In the genomic region with DNA sequence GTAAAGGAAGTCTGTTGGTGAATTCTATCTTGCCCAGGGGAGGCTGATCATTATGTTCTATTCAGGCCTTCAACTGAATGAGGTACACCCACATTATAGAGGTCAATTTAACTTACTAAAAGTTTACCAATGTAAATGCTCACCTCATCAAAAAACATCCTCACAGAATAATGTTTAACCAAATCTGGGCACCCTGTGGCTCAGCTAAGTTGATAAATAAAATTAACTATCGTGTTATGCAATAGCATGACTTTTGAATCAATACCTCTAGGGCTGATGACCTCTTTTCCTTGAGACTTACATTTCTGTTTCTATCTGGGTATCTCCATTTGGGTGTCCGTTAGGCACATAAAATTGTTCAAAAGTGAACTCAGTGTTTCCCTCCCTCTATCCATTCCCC, we compare ENCODE assay signal across 33 cellular contexts.
"Had no signal": no experiment of that assay in that cellular context is flagged by ENCODE, and none has a peak within 500 bp of the region (broad histone marks: within the 10 kb centered on the region; RNA-seq: fewer than 3 reads in every experiment).

No MANE protein-coding gene starts in this region.

- H3K36me3 ChIP-seq: adrenal gland, brain microvascular endothelial cell, breast epithelium, WERI-Rb-1 had no signal

- H3K27ac ChIP-seq: adrenal gland, body of pancreas, brain microvascular endothelial cell, breast epithelium, WERI-Rb-1 had no signal

- H3K9me3 ChIP-seq: adrenal gland, body of pancreas had no signal

- H3K4me3 ChIP-seq: adrenal gland, body of pancreas, breast epithelium had no signal

- H3K27me3 ChIP-seq: adrenal gland, body of pancreas, brain microvascular endothelial cell, breast epithelium had no signal

- ATAC-seq: activated CD4-positive, alpha-beta T cell treated with anti-CD3 and anti-CD28 coated beads for 36 hours; activated CD4-positive, CD25-positive, alpha-beta regulatory T cell treated with anti-CD3 and anti-CD28 coated beads, Interleukin-2, amount 50 U/mL, for 24 hours; activated naive CD4-positive, alpha-beta T cell treated with anti-CD3 and anti-CD28 coated beads, Interleukin-2, amount 50 U/mL, for 72 hours; activated T-cell treated with anti-CD3 and anti-CD28 coated beads, Interleukin-2, amount 50 U/mL, for 4 hours; activated T-cell treated with anti-CD3 and anti-CD28 coated beads, Interleukin-2, amount 50 U/mL, for 72 hours; activated T-helper 17 cell treated with anti-CD3 and anti-CD28 coated beads, Interleukin-2, amount 50 U/mL, for 72 hours; body of pancreas; WTC11 had no signal

- DNase-seq: activated CD4-positive, alpha-beta memory T cell treated with anti-CD3 and anti-CD28 coated beads, Interleukin-2, amount 10 ng/mL, durations not matched to agents 7 days and 5 days; activated CD4-positive, alpha-beta T cell treated with anti-CD3 and anti-CD28 coated beads for 1 hour; activated CD4-positive, alpha-beta T cell treated with anti-CD3 and anti-CD28 coated beads for 36 hours; activated CD4-positive, alpha-beta T cell treated with anti-CD3 and anti-CD28 coated beads for 48 hours; activated CD4-positive, alpha-beta T cell treated with anti-CD3 and anti-CD28 coated beads, Interleukin-2, amount 10 ng/mL, durations not matched to agents 7 days and 5 days; activated CD4-positive, alpha-beta T cell treated with anti-CD3 and anti-CD28 coated beads, Interleukin-2, amount 50 U/mL, for 48 hours; activated CD4-positive, CD25-positive, alpha-beta regulatory T cell; activated CD8-positive, alpha-beta memory T cell treated with anti-CD3 and anti-CD28 coated beads, Interleukin-2, amount 50 U/mL, for 4 hours; activated effector memory CD4-positive, alpha-beta T cell treated with anti-CD3 and anti-CD28 coated beads, Interleukin-2, amount 50 U/mL, for 16 hours; activated gamma-delta T cell treated with Interleukin-2 at 50 U/mL for 16 hours; activated naive CD4-positive, alpha-beta T cell; activated naive CD4-positive, alpha-beta T cell treated with anti-CD3 and anti-CD28 coated beads for 36 hours; activated naive CD4-positive, alpha-beta T cell treated with anti-CD3 and anti-CD28 coated beads, Interleukin-2, amount 50 U/mL, for 16 hours; activated naive CD8-positive, alpha-beta T cell treated with anti-CD3 and anti-CD28 coated beads for 36 hours; activated T-cell treated with anti-CD3 and anti-CD28 coated beads for 4 hours; activated T-cell treated with anti-CD3 and anti-CD28 coated beads, Interleukin-2, amount 50 U/mL, for 1 hour; activated T-cell treated with anti-CD3 and anti-CD28 coated beads, Interleukin-2, amount 50 U/mL, for 4 hours; activated T-cell treated with anti-CD3 and anti-CD28 coated beads, Interleukin-2, amount 50 U/mL, for 72 hours; adrenal gland; amniotic stem cell; aorta; body of pancreas; brain microvascular endothelial cell; central memory CD4-positive, alpha-beta T cell; T-helper 1 cell; T-helper 2 cell; T-helper 9 cell; WERI-Rb-1 had no signal

- H3K4me1 ChIP-seq: adrenal gland, body of pancreas, breast epithelium had no signal
